ENCODE assay signal across 9 cellular contexts in genomic region chr1:150087415-150087814, GRCh38.
"Had no signal": no experiment of that assay in that cellular context is flagged by ENCODE, and none has a peak within 500 bp of the region (broad histone marks: within the 10 kb centered on the region; RNA-seq: fewer than 3 reads in every experiment).

No MANE protein-coding gene starts in this region.

- H3K4me1 Mint-ChIP-seq: H9 had no signal

- H3K27ac Mint-ChIP-seq: H9, HFFc6 had no signal

- H3K9ac ChIP-seq: GM23248 had no signal

- DNase-seq: GM23248, GOT3, H9, HCEC 1CT, HFFc6, KG1 had no signal

- H3K27me3 Mint-ChIP-seq: IgD-negative memory B cell had no signal

- ATAC-seq: HepG2 had no signal

- H3K4me3 Mint-ChIP-seq: H9, HFFc6, IgD-negative memory B cell had no signal

- H2AFZ ChIP-seq: GM23248 had no signal

- H3K27ac ChIP-seq: GM23248, HL-60 had no signal

- H3K4me3 ChIP-seq: GM23248 had no signal
